ENCODE assay signal across 1 cellular context in genomic region chr10:57628592-57629284, GRCh38.
TF ChIP-seq lines count a peak whose summit lies in the region.

No MANE protein-coding gene starts in this region.

TF ChIP-seq in HepG2, 621 proteins besides CTCF, POLR2A, EP300 and RAD21 (continued from another document and continues in another):
- TF ChIP-seq, protein P1, sequence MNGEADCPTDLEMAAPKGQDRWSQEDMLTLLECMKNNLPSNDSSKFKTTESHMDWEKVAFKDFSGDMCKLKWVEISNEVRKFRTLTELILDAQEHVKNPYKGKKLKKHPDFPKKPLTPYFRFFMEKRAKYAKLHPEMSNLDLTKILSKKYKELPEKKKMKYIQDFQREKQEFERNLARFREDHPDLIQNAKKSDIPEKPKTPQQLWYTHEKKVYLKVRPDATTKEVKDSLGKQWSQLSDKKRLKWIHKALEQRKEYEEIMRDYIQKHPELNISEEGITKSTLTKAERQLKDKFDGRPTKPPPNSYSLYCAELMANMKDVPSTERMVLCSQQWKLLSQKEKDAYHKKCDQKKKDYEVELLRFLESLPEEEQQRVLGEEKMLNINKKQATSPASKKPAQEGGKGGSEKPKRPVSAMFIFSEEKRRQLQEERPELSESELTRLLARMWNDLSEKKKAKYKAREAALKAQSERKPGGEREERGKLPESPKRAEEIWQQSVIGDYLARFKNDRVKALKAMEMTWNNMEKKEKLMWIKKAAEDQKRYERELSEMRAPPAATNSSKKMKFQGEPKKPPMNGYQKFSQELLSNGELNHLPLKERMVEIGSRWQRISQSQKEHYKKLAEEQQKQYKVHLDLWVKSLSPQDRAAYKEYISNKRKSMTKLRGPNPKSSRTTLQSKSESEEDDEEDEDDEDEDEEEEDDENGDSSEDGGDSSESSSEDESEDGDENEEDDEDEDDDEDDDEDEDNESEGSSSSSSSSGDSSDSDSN (CRISPR knock-in tag; IDR thresholded peaks at IDR 0.05): no peak
- TF ChIP-seq TARDBP (CRISPR knock-in tag; IDR thresholded peaks at IDR 0.05) (no peak), KDM6A (CRISPR knock-in tag; IDR thresholded peaks at IDR 0.05; ENCODE audit: low read depth) (peak; percentile 49; the same call in 1 of the 2 replicates), CBX5 (CRISPR knock-in tag; IDR thresholded peaks at IDR 0.05; ENCODE audit: borderline replicate concordance) (no peak), SOX13 (IDR thresholded peaks at IDR 0.05) (no peak), SOX13 (CRISPR knock-in tag; conservative IDR thresholded peaks at IDR 0.05 in 1 of 2, IDR thresholded peaks at IDR 0.05 in 1 of 2) (peak in 1 of 2 experiments; percentile 22; a peak in 1 of 4 replicates), ZEB1 (IDR thresholded peaks at IDR 0.05; ENCODE audit: insufficient replicate concordance, low read depth) (no peak), ZMAT3 (CRISPR knock-in tag; conservative IDR thresholded peaks at IDR 0.05) (no peak), ZNF589 (CRISPR knock-in tag; conservative IDR thresholded peaks at IDR 0.05) (no peak), ZNF777 (CRISPR knock-in tag; IDR thresholded peaks at IDR 0.05) (no peak), HDAC6 (IDR thresholded peaks at IDR 0.05; ENCODE audit: low read depth, low read length) (no peak), GATAD2A (CRISPR knock-in tag; IDR thresholded peaks at IDR 0.05) (peak; percentile 16; the same call in 1 of the 2 replicates), ZNF556 (CRISPR knock-in tag; IDR thresholded peaks at IDR 0.05; ENCODE audit: borderline replicate concordance) (no peak), ZNF530 (CRISPR knock-in tag; IDR thresholded peaks at IDR 0.05; ENCODE audit: low read depth) (no peak), CCAR2 (optimal IDR thresholded peaks at IDR 0.05; ENCODE audit: low read depth, low read length) (no peak), ARID2 (CRISPR knock-in tag; IDR thresholded peaks at IDR 0.05; ENCODE audit: borderline replicate concordance) (no peak), ZNF337 (CRISPR knock-in tag; IDR thresholded peaks at IDR 0.05; ENCODE audit: borderline replicate concordance, low read depth) (no peak), ZNF780A (CRISPR knock-in tag; IDR thresholded peaks at IDR 0.05) (no peak), ZMYM4 (CRISPR knock-in tag; IDR thresholded peaks at IDR 0.05) (0 out of 2 replicates have a peak, but pooled peaks have one; percentile 24), FOXP1 (IDR thresholded peaks at IDR 0.05) (no peak), FOXP1 (CRISPR knock-in tag; IDR thresholded peaks at IDR 0.05) (peak; percentile 57), SMAD9 (CRISPR knock-in tag; IDR thresholded peaks at IDR 0.05) (no peak), XRCC5 (optimal IDR thresholded peaks at IDR 0.05; ENCODE audit: low read length) (no peak), ZNF383 (CRISPR knock-in tag; IDR thresholded peaks at IDR 0.05; ENCODE audit: borderline replicate concordance) (no peak), ZXDC (CRISPR knock-in tag; IDR thresholded peaks at IDR 0.05) (no peak), TBX2 (CRISPR knock-in tag; IDR thresholded peaks at IDR 0.05; ENCODE audit: borderline replicate concordance) (0 out of 2 replicates have a peak, but pooled peaks have one; percentile 23), ZNF274 (CRISPR knock-in tag; IDR thresholded peaks at IDR 0.05) (no peak), ZSCAN9 (CRISPR knock-in tag; IDR thresholded peaks at IDR 0.05; ENCODE audit: borderline replicate concordance) (no peak), ZNF772 (CRISPR knock-in tag; IDR thresholded peaks at IDR 0.05) (no peak), MLXIP (CRISPR knock-in tag; IDR thresholded peaks at IDR 0.05; ENCODE audit: borderline replicate concordance) (no peak), MEIS2 (CRISPR knock-in tag; IDR thresholded peaks at IDR 0.05) (peak; percentile 36; the same call in 1 of the 2 replicates), ELF4 (CRISPR knock-in tag; IDR thresholded peaks at IDR 0.05; ENCODE audit: borderline replicate concordance) (no peak), CREB3 (CRISPR knock-in tag; IDR thresholded peaks at IDR 0.05) (no peak), ZBTB2 (CRISPR knock-in tag; IDR thresholded peaks at IDR 0.05; ENCODE audit: low read depth) (no peak), SMC3 (IDR thresholded peaks at IDR 0.05; ENCODE audit: low read length) (no peak), HHEX (CRISPR knock-in tag; IDR thresholded peaks at IDR 0.05) (no peak), ZNF33A (CRISPR knock-in tag; IDR thresholded peaks at IDR 0.05; ENCODE audit: borderline replicate concordance) (no peak), LCORL (IDR thresholded peaks at IDR 0.05) (no peak), LCORL (CRISPR knock-in tag; IDR thresholded peaks at IDR 0.05) (no peak), ASH2L (IDR thresholded peaks at IDR 0.05; ENCODE audit: insufficient read length, low read depth, low read length) (peak; percentile 27), SRF (IDR thresholded peaks at IDR 0.05; ENCODE audit: low read depth, low read length) (no peak), PHF8 (CRISPR knock-in tag; IDR thresholded peaks at IDR 0.05) (no peak)
- TF ChIP-seq, protein P2, sequence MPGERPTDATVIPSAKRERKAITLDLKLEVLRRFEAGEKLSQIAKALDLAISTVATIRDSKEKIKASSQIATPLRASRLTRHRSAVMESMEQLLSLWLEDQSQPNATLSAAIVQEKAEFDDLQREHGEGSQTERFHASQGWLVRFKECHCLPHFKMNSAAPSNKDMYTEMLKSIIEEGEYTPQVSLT (CRISPR knock-in tag; IDR thresholded peaks at IDR 0.05; ENCODE audit: borderline replicate concordance, low read depth): no peak
- TF ChIP-seq, protein P3, sequence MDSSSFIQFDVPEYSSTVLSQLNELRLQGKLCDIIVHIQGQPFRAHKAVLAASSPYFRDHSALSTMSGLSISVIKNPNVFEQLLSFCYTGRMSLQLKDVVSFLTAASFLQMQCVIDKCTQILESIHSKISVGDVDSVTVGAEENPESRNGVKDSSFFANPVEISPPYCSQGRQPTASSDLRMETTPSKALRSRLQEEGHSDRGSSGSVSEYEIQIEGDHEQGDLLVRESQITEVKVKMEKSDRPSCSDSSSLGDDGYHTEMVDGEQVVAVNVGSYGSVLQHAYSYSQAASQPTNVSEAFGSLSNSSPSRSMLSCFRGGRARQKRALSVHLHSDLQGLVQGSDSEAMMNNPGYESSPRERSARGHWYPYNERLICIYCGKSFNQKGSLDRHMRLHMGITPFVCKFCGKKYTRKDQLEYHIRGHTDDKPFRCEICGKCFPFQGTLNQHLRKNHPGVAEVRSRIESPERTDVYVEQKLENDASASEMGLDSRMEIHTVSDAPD (CRISPR knock-in tag; IDR thresholded peaks at IDR 0.05): no peak
- TF ChIP-seq, protein P4, sequence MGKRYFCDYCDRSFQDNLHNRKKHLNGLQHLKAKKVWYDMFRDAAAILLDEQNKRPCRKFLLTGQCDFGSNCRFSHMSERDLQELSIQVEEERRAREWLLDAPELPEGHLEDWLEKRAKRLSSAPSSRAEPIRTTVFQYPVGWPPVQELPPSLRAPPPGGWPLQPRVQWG (CRISPR knock-in tag; IDR thresholded peaks at IDR 0.05; ENCODE audit: borderline replicate concordance, low read depth): no peak
- TF ChIP-seq, protein P5, sequence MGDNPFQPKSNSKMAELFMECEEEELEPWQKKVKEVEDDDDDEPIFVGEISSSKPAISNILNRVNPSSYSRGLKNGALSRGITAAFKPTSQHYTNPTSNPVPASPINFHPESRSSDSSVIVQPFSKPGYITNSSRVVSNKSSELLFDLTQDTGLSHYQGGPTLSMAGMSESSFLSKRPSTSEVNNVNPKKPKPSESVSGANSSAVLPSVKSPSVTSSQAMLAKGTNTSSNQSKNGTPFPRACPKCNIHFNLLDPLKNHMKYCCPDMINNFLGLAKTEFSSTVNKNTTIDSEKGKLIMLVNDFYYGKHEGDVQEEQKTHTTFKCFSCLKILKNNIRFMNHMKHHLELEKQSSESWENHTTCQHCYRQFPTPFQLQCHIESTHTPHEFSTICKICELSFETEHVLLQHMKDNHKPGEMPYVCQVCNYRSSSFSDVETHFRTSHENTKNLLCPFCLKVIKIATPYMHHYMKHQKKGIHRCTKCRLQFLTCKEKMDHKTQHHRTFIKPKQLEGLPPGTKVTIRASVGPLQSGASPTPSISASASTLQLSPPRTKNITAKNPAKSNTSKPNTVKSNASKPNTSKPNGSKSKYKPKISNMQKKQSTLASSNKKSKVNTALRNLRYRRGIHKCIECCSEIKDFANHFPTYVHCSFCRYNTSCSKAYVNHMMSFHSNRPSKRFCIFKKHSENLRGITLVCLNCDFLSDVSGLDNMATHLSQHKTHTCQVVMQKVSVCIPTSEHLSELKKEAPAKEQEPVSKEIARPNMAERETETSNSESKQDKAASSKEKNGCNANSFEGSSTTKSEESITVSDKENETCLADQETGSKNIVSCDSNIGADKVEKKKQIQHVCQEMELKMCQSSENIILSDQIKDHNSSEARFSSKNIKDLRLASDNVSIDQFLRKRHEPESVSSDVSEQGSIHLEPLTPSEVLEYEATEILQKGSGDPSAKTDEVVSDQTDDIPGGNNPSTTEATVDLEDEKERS (CRISPR knock-in tag; IDR thresholded peaks at IDR 0.05): no peak
- TF ChIP-seq, protein P6, sequence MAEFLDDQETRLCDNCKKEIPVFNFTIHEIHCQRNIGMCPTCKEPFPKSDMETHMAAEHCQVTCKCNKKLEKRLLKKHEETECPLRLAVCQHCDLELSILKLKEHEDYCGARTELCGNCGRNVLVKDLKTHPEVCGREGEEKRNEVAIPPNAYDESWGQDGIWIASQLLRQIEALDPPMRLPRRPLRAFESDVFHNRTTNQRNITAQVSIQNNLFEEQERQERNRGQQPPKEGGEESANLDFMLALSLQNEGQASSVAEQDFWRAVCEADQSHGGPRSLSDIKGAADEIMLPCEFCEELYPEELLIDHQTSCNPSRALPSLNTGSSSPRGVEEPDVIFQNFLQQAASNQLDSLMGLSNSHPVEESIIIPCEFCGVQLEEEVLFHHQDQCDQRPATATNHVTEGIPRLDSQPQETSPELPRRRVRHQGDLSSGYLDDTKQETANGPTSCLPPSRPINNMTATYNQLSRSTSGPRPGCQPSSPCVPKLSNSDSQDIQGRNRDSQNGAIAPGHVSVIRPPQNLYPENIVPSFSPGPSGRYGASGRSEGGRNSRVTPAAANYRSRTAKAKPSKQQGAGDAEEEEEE (CRISPR knock-in tag; IDR thresholded peaks at IDR 0.05; ENCODE audit: borderline replicate concordance): no peak
- TF ChIP-seq, protein P7, sequence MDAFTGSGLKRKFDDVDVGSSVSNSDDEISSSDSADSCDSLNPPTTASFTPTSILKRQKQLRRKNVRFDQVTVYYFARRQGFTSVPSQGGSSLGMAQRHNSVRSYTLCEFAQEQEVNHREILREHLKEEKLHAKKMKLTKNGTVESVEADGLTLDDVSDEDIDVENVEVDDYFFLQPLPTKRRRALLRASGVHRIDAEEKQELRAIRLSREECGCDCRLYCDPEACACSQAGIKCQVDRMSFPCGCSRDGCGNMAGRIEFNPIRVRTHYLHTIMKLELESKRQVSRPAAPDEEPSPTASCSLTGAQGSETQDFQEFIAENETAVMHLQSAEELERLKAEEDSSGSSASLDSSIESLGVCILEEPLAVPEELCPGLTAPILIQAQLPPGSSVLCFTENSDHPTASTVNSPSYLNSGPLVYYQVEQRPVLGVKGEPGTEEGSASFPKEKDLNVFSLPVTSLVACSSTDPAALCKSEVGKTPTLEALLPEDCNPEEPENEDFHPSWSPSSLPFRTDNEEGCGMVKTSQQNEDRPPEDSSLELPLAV (CRISPR knock-in tag; conservative IDR thresholded peaks at IDR 0.05; ENCODE audit: low read depth): no peak
